ENCODE assay signal across 9 cellular contexts in the genomic region with DNA sequence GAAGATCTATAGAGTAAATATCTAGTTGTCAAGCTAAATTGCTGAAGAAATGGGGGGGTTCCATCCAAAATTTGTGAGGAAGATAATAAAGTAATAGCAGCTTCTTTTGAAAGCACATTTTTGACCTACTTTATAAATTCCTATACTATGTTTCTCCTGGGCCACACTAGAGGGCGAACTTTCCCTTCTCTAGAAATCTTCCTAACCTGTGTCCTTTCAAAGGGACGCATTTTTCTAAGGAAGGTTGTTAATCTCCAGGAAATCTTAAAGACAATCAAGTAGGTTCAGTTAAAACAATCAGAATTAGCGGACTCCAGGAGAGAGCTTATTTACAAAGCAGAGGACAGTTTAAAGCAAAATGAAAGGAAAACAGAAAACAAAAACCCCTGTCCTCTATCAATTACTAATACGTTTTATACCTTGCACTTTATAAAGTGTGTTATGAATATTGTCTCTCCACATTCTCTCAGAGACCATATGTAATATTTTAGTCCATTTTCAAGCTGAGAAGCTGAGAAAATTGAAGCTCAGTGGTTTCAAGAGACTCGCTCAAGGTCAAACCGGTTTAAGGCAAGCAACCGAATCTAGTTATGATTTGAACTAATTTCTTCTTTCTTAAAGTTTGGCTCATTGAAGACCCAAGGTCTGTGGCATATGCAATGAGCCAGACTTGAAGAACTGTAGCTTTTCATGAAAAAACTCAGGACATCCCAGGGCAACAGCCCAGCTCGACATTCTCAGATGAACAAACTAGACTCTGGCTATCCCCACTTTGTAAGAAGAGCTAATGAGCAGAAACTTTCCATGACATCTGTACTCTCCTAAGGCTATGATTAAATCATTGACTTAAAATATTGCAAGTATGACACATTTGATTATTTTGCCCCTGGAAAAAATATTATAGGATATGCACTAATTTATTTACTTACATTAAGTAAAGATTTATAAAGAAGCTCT.
DNase-seq lines count a peak whose midpoint lies in the region; ATAC-seq, FAIRE-seq and TF ChIP-seq lines count a peak whose summit lies in the region.
"Had no signal": no experiment of that assay in that cellular context is flagged by ENCODE, and none has a peak within 500 bp of the region (broad histone marks: within the 10 kb centered on the region; RNA-seq: fewer than 3 reads in every experiment).

No MANE protein-coding gene starts in this region.

- no peaks in the 10 kb centered on the region for H3K36me3 ChIP-seq in colonic mucosa
- H3K36me3 ChIP-seq: neutrophil had no signal

- no peak overlapping the region for H3K27ac ChIP-seq in colonic mucosa
- H3K27ac ChIP-seq: neutrophil had no signal

- peak; percentile 43 for TF ChIP-seq CTCF in colonic mucosa (IDR thresholded peaks at IDR 0.05)

- DNase-seq in COLO668 (lab: John Stamatoyannopoulos, UW; ENCODE audit: unreplicated experiment) (peak; percentile 10), NCI-H748 treated with DMSO at 0.1 percent for 48 hours (lab: John Stamatoyannopoulos, UW) (peak; percentile 64), colonic mucosa (no peak), medulla oblongata (ENCODE audit: extremely low spot score) (peak; percentile 69), GM12891 (ENCODE audit: insufficient read length, low spot score) (no peak), middle frontal gyrus (ENCODE audit: extremely low spot score, low spot score) (no peak)
- no peak for DNase-seq in activated CD4-positive, alpha-beta T cell treated with anti-CD3 and anti-CD28 coated beads, Interleukin-2, amount 50 U/mL, for 48 hours

- H3K4me3 ChIP-seq in colonic mucosa, result no peak overlapping the region

- intact Hi-C loops in colonic mucosa (cut with DNase I), result no loop called here

- H3K9me3 ChIP-seq in colonic mucosa, result no peaks in the 10 kb centered on the region
- H3K9me3 ChIP-seq: neutrophil had no signal

- ATAC-seq in HG02623 (IDR thresholded peaks at IDR 0.05; ENCODE audit: unreplicated experiment), result peak; percentile 43

- H3K4me1 ChIP-seq in colonic mucosa, result no peaks in the 10 kb centered on the region

- H3K9ac ChIP-seq in colonic mucosa (ENCODE audit: low read depth in 2 of 2, low read length in 2 of 2), result no peak overlapping the region

- TF ChIP-seq POLR2A in GM12891 (IDR thresholded peaks at IDR 0.05; ENCODE audit: low read depth, low read length), result no peak

- FAIRE-seq in GM12891 (lab: Jason Lieb, UNC), result no peak

- no peaks in the 10 kb centered on the region for H3K27me3 ChIP-seq in colonic mucosa

TF ChIP-seq in GM12891, 5 proteins besides CTCF, POLR2A, EP300 and RAD21:
- TF ChIP-seq TAF1 (IDR thresholded peaks at IDR 0.05; ENCODE audit: low read depth, low read length) (no peak), PAX5 (IDR thresholded peaks at IDR 0.05; ENCODE audit: insufficient read depth, low read length, severe bottlenecking) (no peak), POU2F2 (IDR thresholded peaks at IDR 0.05; ENCODE audit: low read depth, low read length) (no peak), SPI1 (IDR thresholded peaks at IDR 0.05; ENCODE audit: low read depth, low read length) (no peak), POLR2AphosphoS5 (IDR thresholded peaks at IDR 0.05; ENCODE audit: low read depth, low read length) (no peak)
TF ChIP-seq in GM12891: peak in this region for 0.

Comparison
In these comparisons a context has a peak if more than half of its experiments do, and no peak if none do; other contexts are left out.
1. DNase-seq: peak in COLO668 (single experiment), NCI-H748 treated with DMSO at 0.1 percent for 48 hours (single experiment) and medulla oblongata (single experiment); none in colonic mucosa (single experiment), activated CD4-positive, alpha-beta T cell treated with anti-CD3 and anti-CD28 coated beads, Interleukin-2, amount 50 U/mL, for 48 hours (0 of 2), GM12891 (single experiment) and middle frontal gyrus (single experiment).